ENCODE assay signal across 8 cellular contexts in genomic region chr14:59986556-59987059, GRCh38.
"Had no signal": no experiment of that assay in that cellular context is flagged by ENCODE, and none has a peak within 500 bp of the region (broad histone marks: within the 10 kb centered on the region; RNA-seq: fewer than 3 reads in every experiment).

No MANE protein-coding gene starts in this region.

- H3K9me3 Mint-ChIP-seq: HFFc6, IgD-negative memory B cell had no signal

- H3K4me3 Mint-ChIP-seq: HFFc6, IgD-negative memory B cell had no signal

- H3K27ac Mint-ChIP-seq: HFFc6, IgD-negative memory B cell had no signal

- H3K27ac ChIP-seq: GM23248, HL-60 had no signal

- H3K27me3 Mint-ChIP-seq: IgD-negative memory B cell had no signal

- ATAC-seq: HCT116, HepG2 had no signal

- DNase-seq: GM23248, GOT3, H7, HFFc6 had no signal

- H3K4me1 Mint-ChIP-seq: IgD-negative memory B cell had no signal
